ENCODE assay signal across 1 cellular context in the genomic region with DNA sequence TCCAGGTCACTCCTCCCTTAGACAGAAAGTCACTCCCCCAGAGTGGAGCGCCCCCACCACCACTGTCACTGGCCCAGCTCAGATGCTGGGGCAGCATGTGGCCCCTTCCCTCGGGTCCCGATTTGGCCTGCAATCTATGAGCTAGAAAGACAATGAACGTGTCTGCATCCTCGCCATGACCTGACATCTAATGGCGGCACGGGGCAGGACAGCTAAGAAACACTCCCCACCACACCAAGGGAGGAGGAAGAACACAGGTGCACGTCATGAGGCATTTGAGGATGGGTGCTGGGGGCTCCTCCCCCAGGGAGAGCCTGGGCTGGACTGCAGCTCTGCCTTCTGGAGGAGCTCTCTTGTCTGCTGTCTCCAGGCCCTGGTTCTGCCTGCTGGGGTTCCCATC.
TF ChIP-seq lines count a peak whose summit lies in the region.

No MANE protein-coding gene starts in this region.

TF ChIP-seq in K562, 482 proteins besides CTCF, POLR2A, EP300 and RAD21:
- TF ChIP-seq, protein P1, sequence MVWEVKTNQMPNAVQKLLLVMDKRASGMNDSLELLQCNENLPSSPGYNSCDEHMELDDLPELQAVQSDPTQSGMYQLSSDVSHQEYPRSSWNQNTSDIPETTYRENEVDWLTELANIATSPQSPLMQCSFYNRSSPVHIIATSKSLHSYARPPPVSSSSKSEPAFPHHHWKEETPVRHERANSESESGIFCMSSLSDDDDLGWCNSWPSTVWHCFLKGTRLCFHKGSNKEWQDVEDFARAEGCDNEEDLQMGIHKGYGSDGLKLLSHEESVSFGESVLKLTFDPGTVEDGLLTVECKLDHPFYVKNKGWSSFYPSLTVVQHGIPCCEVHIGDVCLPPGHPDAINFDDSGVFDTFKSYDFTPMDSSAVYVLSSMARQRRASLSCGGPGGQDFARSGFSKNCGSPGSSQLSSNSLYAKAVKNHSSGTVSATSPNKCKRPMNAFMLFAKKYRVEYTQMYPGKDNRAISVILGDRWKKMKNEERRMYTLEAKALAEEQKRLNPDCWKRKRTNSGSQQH (CRISPR knock-in tag; IDR thresholded peaks at IDR 0.05): no peak
- TF ChIP-seq, protein P2, sequence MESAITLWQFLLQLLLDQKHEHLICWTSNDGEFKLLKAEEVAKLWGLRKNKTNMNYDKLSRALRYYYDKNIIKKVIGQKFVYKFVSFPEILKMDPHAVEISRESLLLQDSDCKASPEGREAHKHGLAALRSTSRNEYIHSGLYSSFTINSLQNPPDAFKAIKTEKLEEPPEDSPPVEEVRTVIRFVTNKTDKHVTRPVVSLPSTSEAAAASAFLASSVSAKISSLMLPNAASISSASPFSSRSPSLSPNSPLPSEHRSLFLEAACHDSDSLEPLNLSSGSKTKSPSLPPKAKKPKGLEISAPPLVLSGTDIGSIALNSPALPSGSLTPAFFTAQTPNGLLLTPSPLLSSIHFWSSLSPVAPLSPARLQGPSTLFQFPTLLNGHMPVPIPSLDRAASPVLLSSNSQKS (CRISPR knock-in tag; IDR thresholded peaks at IDR 0.05): no peak
